Comparison of ENCODE assay signal across 9 cellular contexts in genomic region chr12:5511644-5512584, GRCh38.
DNase-seq lines count a peak whose midpoint lies in the region; ATAC-seq and TF ChIP-seq lines count a peak whose summit lies in the region.
"Had no signal": no experiment of that assay in that cellular context is flagged by ENCODE, and none has a peak within 500 bp of the region (broad histone marks: within the 10 kb centered on the region; RNA-seq: fewer than 3 reads in every experiment).

No MANE protein-coding gene starts in this region.

- H3K79me2 ChIP-seq in DOHH2 (ENCODE audit: control insufficient read depth, low read length): no peaks in the 10 kb centered on the region

- H3K14ac ChIP-seq in neuronal stem cell (ENCODE audit: low read length): no peak overlapping the region

- DNase-seq in MG63: peak; percentile 37
- DNase-seq in erythroblast (lab: John Stamatoyannopoulos, UW): peak; percentile 22 to 49
- DNase-seq in neuronal stem cell (ENCODE audit: low spot score): no peak
- no peak for DNase-seq in Calu3
- DNase-seq in DMS114 treated with DMSO at 0.1 percent for 48 hours (lab: John Stamatoyannopoulos, UW; ENCODE audit: unreplicated experiment): no peak
- DNase-seq in NCI-H1105 treated with DMSO at 0.1 percent for 48 hours (lab: John Stamatoyannopoulos, UW): no peak
- DNase-seq: activated B cell treated with CpG ODN at 0.5 μM for 24 hours had no signal

- no peak for ATAC-seq in GM19023 (IDR thresholded peaks at IDR 0.05; ENCODE audit: unreplicated experiment)

- H4K8ac ChIP-seq in neuronal stem cell (ENCODE audit: low read depth, low read length): no peak overlapping the region

- H2AK5ac ChIP-seq in neuronal stem cell (ENCODE audit: low read depth, low read length): no peak overlapping the region

- no peak overlapping the region for H3K27ac Mint-ChIP-seq in Calu3 (ENCODE audit: unreplicated experiment)
- H3K27ac Mint-ChIP-seq: activated B cell treated with CpG ODN at 0.5 μM for 24 hours had no signal

- H3K4me1 Mint-ChIP-seq in Calu3 (ENCODE audit: low read depth, unreplicated experiment): no peaks in the 10 kb centered on the region
- H3K4me1 Mint-ChIP-seq: activated B cell treated with CpG ODN at 0.5 μM for 24 hours had no signal

- H3K9me2 ChIP-seq in DOHH2 (replicated peaks; ENCODE audit: control insufficient read depth, low read length): no peaks in the 10 kb centered on the region

- no peak overlapping the region for H3K4me3 ChIP-seq in DOHH2 (ENCODE audit: low read length)
- no peak overlapping the region for H3K4me3 ChIP-seq in MG63
- no peak overlapping the region for H3K4me3 ChIP-seq in neuronal stem cell (ENCODE audit: low read length in 2 of 2)

- H2BK120ac ChIP-seq in neuronal stem cell (ENCODE audit: low read depth, low read length): no peak overlapping the region

- peaks cover 8% of the 10 kb centered on the region for H3K27me3 Mint-ChIP-seq in Calu3 (ENCODE audit: unreplicated experiment)

- CTCF ChIA-PET in Calu3 (lab: Charles Lee): no interaction called here

- TF ChIP-seq POLR2A in erythroblast (IDR thresholded peaks at IDR 0.05; ENCODE audit: low read length): no peak

- H3K36me3 ChIP-seq in DOHH2 (ENCODE audit: control insufficient read depth, low read length) (no peaks in the 10 kb centered on the region), MG63 (no peaks in the 10 kb centered on the region), neuronal stem cell (replicated peaks in 1 of 2; ENCODE audit: control insufficient read depth in 2 of 2, insufficient read depth in 2 of 2, low read length in 2 of 2) (no peaks in the 10 kb centered on the region)

- no peak overlapping the region for H2BK15ac ChIP-seq in neuronal stem cell (ENCODE audit: low read length)

- intact Hi-C loops in Calu3 (cut with micrococcal nuclease; ENCODE audit: unreplicated experiment): no loop called here

- TF ChIP-seq CTCF in DOHH2 (IDR thresholded peaks at IDR 0.05; ENCODE audit: low read depth, low read length, poor library complexity, severe bottlenecking) (peak; percentile 92), Calu3 (IDR thresholded peaks at IDR 0.05; ENCODE audit: unreplicated experiment) (no peak)

- H2BK12ac ChIP-seq in neuronal stem cell (ENCODE audit: low read length): no peak overlapping the region

- no peaks in the 10 kb centered on the region for H3K79me1 ChIP-seq in neuronal stem cell (ENCODE audit: low read depth, low read length)

- no TSS peak for BruUV-seq in Calu3 (replicated peaks; lab: Mats Ljungman, UMichigan)

- H3F3A ChIP-seq in DOHH2 (ENCODE audit: control insufficient read depth, insufficient read depth): no peaks in the 10 kb centered on the region

- peak overlapping the region; percentile 15 for H3K9ac ChIP-seq in neuronal stem cell (ENCODE audit: low read depth, low read length, poor library complexity)

- H3K4me1 ChIP-seq in DOHH2 (ENCODE audit: control insufficient read depth, low read length) (peaks cover 22% of the 10 kb centered on the region), neuronal stem cell (ENCODE audit: control insufficient read depth in 2 of 2, insufficient read depth in 1 of 2, low read depth in 1 of 2, low read length in 2 of 2) (peaks cover 0 to 12% of the 10 kb centered on the region in 2 donors)

- H3K27me3 ChIP-seq in DOHH2 (ENCODE audit: control insufficient read depth, low read length): no peaks in the 10 kb centered on the region
- no peaks in the 10 kb centered on the region for H3K27me3 ChIP-seq in MG63
- H3K27me3 ChIP-seq in neuronal stem cell (ENCODE audit: control insufficient read depth in 3 of 3, insufficient read depth in 3 of 3, low read depth in 1 of 3, low read length in 3 of 3): peaks cover 0 to 3% (median 0%) of the 10 kb centered on the region in 3 experiments

- H3K9me3 ChIP-seq in DOHH2 (ENCODE audit: control insufficient read depth, insufficient read depth, low read length) (no peaks in the 10 kb centered on the region), MG63 (no peaks in the 10 kb centered on the region), neuronal stem cell (replicated peaks in 1 of 2; ENCODE audit: control insufficient read depth in 2 of 2, insufficient read depth in 1 of 2, low read depth in 1 of 2, low read length in 2 of 2) (no peaks in the 10 kb centered on the region)

- peaks cover 10% of the 10 kb centered on the region for H3K9me3 Mint-ChIP-seq in Calu3 (ENCODE audit: low read depth, unreplicated experiment)
- H3K9me3 Mint-ChIP-seq: activated B cell treated with CpG ODN at 0.5 μM for 24 hours had no signal

- no peak overlapping the region for H3K23ac ChIP-seq in neuronal stem cell (ENCODE audit: low read depth, low read length, poor library complexity)

- no peaks in the 10 kb centered on the region for H3K36me3 Mint-ChIP-seq in Calu3 (ENCODE audit: insufficient read depth, unreplicated experiment)

- H4K20me1 ChIP-seq in DOHH2 (ENCODE audit: control insufficient read depth, insufficient read depth, low read depth, low read length): no peaks in the 10 kb centered on the region

- WGBS in neuronal stem cell (ENCODE audit: extremely low coverage in 2 of 2, insufficient read length in 2 of 2, insufficient replicate concordance in 1 of 2), 2 donors: no CpG with 5 or more reads among the region's 36 CpGs

- H3K18ac ChIP-seq in neuronal stem cell (ENCODE audit: low read length): peak overlapping the region; percentile 5

- H3K27ac ChIP-seq in DOHH2 (ENCODE audit: low read depth, low read length) (no peak overlapping the region), neuronal stem cell (replicated peaks; ENCODE audit: low read length) (no peak overlapping the region)

- H3K4me3 Mint-ChIP-seq in Calu3 (ENCODE audit: low read depth, unreplicated experiment): no peak overlapping the region
- H3K4me3 Mint-ChIP-seq: activated B cell treated with CpG ODN at 0.5 μM for 24 hours had no signal

- no peak overlapping the region for H4K91ac ChIP-seq in neuronal stem cell (ENCODE audit: low read depth, low read length, poor library complexity)

- H3K4ac ChIP-seq in neuronal stem cell (ENCODE audit: low read length): no peak overlapping the region

- H3K4me2 ChIP-seq in DOHH2 (ENCODE audit: low read length) (peak overlapping the region; percentile 49), neuronal stem cell (ENCODE audit: insufficient read depth, low read length, poor library complexity, severe bottlenecking) (no peak overlapping the region)

- H2AFZ ChIP-seq in neuronal stem cell (ENCODE audit: low read length): no peak overlapping the region

- no peak overlapping the region for H2BK5ac ChIP-seq in neuronal stem cell (ENCODE audit: low read length)

Comparison
In these comparisons a context has a peak if more than half of its experiments do, and no peak if none do; other contexts are left out.
1. DNase-seq: peak in MG63 (single experiment) and erythroblast (2 of 2); none in neuronal stem cell (single experiment), Calu3 (single experiment), DMS114 treated with DMSO at 0.1 percent for 48 hours (single experiment) and NCI-H1105 treated with DMSO at 0.1 percent for 48 hours (single experiment).